In the genomic region with DNA sequence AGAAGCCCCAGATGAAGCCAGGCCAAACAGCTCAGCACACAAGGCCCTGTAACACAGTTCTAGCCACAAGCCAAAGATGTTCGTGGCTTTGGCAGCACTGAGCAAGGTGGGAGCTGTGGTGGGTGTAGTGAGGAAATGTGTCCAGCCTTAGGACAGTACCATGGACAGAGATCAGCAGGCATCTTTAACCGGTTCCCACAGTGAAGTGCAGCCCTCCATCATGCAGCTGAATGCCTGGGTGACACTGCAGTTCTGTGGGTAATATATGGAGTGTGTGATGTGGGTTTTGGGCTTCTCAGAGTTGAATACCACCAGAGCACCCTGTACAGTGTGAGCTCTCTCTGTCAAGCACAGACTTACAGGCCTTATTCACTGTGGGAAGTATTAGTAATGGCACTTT, we compare ENCODE assay signal across 1 cellular context.
TF ChIP-seq lines count a peak whose summit lies in the region.

No MANE protein-coding gene starts in this region.

TF ChIP-seq in GM23338, 12 proteins besides CTCF, POLR2A, EP300 and RAD21:
- TF ChIP-seq, protein P1, sequence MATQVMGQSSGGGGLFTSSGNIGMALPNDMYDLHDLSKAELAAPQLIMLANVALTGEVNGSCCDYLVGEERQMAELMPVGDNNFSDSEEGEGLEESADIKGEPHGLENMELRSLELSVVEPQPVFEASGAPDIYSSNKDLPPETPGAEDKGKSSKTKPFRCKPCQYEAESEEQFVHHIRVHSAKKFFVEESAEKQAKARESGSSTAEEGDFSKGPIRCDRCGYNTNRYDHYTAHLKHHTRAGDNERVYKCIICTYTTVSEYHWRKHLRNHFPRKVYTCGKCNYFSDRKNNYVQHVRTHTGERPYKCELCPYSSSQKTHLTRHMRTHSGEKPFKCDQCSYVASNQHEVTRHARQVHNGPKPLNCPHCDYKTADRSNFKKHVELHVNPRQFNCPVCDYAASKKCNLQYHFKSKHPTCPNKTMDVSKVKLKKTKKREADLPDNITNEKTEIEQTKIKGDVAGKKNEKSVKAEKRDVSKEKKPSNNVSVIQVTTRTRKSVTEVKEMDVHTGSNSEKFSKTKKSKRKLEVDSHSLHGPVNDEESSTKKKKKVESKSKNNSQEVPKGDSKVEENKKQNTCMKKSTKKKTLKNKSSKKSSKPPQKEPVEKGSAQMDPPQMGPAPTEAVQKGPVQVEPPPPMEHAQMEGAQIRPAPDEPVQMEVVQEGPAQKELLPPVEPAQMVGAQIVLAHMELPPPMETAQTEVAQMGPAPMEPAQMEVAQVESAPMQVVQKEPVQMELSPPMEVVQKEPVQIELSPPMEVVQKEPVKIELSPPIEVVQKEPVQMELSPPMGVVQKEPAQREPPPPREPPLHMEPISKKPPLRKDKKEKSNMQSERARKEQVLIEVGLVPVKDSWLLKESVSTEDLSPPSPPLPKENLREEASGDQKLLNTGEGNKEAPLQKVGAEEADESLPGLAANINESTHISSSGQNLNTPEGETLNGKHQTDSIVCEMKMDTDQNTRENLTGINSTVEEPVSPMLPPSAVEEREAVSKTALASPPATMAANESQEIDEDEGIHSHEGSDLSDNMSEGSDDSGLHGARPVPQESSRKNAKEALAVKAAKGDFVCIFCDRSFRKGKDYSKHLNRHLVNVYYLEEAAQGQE (IDR thresholded peaks at IDR 0.05; ENCODE audit: unreplicated experiment): peak; percentile 77
- no peak for TF ChIP-seq POLR2AphosphoS5 (IDR thresholded peaks at IDR 0.05; ENCODE audit: low read depth)
